8 cellular contexts compared by ENCODE assay signal in the genomic region with DNA sequence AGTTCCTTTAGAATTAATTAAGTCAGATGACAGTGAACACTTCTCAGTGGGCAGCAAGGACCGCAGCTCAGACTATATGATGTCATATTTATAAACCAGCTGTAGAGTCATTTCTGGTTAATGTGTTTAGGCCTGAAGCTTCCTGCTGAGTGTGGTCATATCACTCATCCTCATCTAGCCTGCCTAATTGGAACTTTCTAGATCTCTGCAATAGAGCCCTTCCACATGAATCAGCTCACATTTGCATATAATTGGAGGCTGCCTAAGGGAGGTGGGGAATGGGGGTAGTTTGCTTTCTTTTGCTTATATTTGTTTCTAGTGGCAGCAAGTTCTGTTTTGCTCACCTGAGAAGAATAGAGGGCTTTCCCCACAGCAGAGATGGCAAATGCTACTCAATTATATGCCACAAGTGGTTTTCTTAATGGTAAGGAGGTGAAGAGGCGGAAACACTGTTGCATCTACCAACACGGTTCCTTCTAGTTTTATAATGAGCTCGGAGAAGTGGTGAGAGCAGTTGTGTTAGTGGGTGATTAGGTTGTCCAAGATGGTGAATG.
DNase-seq lines count a peak whose midpoint lies in the region; ATAC-seq and TF ChIP-seq lines count a peak whose summit lies in the region.

No MANE protein-coding gene starts in this region.

- no peak for DNase-seq in left ventricle myocardium inferior
- no peak for DNase-seq in left ventricle myocardium superior
- DNase-seq in activated T-helper 1 cell treated with anti-CD3 and anti-CD28 coated beads, Interleukin-12 subunit alpha, Interleukin-12 subunit beta, Interleukin-2, Interleukin-4 antibody, amounts not matched to agents 30 ng/mL and 10 ng/mL and 1 ng/mL, durations not matched to agents 14 hours and 24 hours and 36 hours (ENCODE audit: low spot score): peak; percentile 14
- peak in 1 of 10 donors; percentile 51 for DNase-seq in naive thymus-derived CD8-positive, alpha-beta T cell
- no peak for DNase-seq in UCSD-AML1 (lab: John Stamatoyannopoulos, UW; ENCODE audit: unreplicated experiment)
- DNase-seq in neuronal stem cell (ENCODE audit: low spot score): no peak
- no peak for DNase-seq in ureter (ENCODE audit: low spot score)

- H2BK15ac ChIP-seq in neuronal stem cell (ENCODE audit: low read length): no peak overlapping the region

- H3K36me3 ChIP-seq in left ventricle myocardium inferior (peaks cover 20% of the 10 kb centered on the region), neuronal stem cell (replicated peaks in 1 of 2; ENCODE audit: control insufficient read depth in 2 of 2, insufficient read depth in 2 of 2, low read length in 2 of 2) (peaks cover 9 to 45% of the 10 kb centered on the region in 2 donors)

- peak overlapping the region; percentile 92 for H3K27ac Mint-ChIP-seq in activated T-helper 1 cell treated with anti-CD3 and anti-CD28 coated beads, Interleukin-12 subunit alpha, Interleukin-12 subunit beta, Interleukin-2, Interleukin-4 antibody, amounts not matched to agents 30 ng/mL and 10 ng/mL and 1 ng/mL, durations not matched to agents 14 hours and 24 hours and 36 hours
- H3K27ac Mint-ChIP-seq in naive thymus-derived CD8-positive, alpha-beta T cell: peak overlapping the region in 7 of 10 donors; percentile 4 to 91 (median 63)

- H4K8ac ChIP-seq in neuronal stem cell (ENCODE audit: low read depth, low read length): no peak overlapping the region

- no peak overlapping the region for H4K91ac ChIP-seq in neuronal stem cell (ENCODE audit: low read depth, low read length, poor library complexity)

- intact Hi-C loops in left ventricle myocardium inferior (cut with micrococcal nuclease): no loop called here
- intact Hi-C loops in left ventricle myocardium superior (cut with micrococcal nuclease): no loop called here
- intact Hi-C loops in activated T-helper 1 cell treated with anti-CD3 and anti-CD28 coated beads, Interleukin-12 subunit alpha, Interleukin-12 subunit beta, Interleukin-2, Interleukin-4 antibody, amounts not matched to agents 30 ng/mL and 10 ng/mL and 1 ng/mL, durations not matched to agents 14 hours and 24 hours and 36 hours (cut with micrococcal nuclease): loop anchor here (1.0 to 2.0 kb wide), 8 partner anchors 20 to 316 kb away; no protein-coding TSS in a partner anchor

- H3K4me3 Mint-ChIP-seq in activated T-helper 1 cell treated with anti-CD3 and anti-CD28 coated beads, Interleukin-12 subunit alpha, Interleukin-12 subunit beta, Interleukin-2, Interleukin-4 antibody, amounts not matched to agents 30 ng/mL and 10 ng/mL and 1 ng/mL, durations not matched to agents 14 hours and 24 hours and 36 hours: peak overlapping the region; percentile 30
- H3K4me3 Mint-ChIP-seq in naive thymus-derived CD8-positive, alpha-beta T cell: peak overlapping the region in 1 of 10 donors; percentile 48

- H3K27ac ChIP-seq in left ventricle myocardium inferior (replicated peaks) (peak overlapping the region; percentile 73), neuronal stem cell (replicated peaks; ENCODE audit: low read length) (no peak overlapping the region)

- no peak overlapping the region for H2AK5ac ChIP-seq in neuronal stem cell (ENCODE audit: low read depth, low read length)

- no peak overlapping the region for H2BK12ac ChIP-seq in neuronal stem cell (ENCODE audit: low read length)

- H3K9me3 ChIP-seq in left ventricle myocardium inferior (replicated peaks) (no peaks in the 10 kb centered on the region), neuronal stem cell (replicated peaks in 1 of 2; ENCODE audit: control insufficient read depth in 2 of 2, insufficient read depth in 1 of 2, low read depth in 1 of 2, low read length in 2 of 2) (peaks cover 0 to 1% of the 10 kb centered on the region in 2 donors)

- H3K27me3 Mint-ChIP-seq in activated T-helper 1 cell treated with anti-CD3 and anti-CD28 coated beads, Interleukin-12 subunit alpha, Interleukin-12 subunit beta, Interleukin-2, Interleukin-4 antibody, amounts not matched to agents 30 ng/mL and 10 ng/mL and 1 ng/mL, durations not matched to agents 14 hours and 24 hours and 36 hours (ENCODE audit: insufficient read depth): no peaks in the 10 kb centered on the region
- H3K27me3 Mint-ChIP-seq in naive thymus-derived CD8-positive, alpha-beta T cell: no peaks in the 10 kb centered on the region

- no peak overlapping the region for H3K14ac ChIP-seq in neuronal stem cell (ENCODE audit: low read length)

- H3K4me2 ChIP-seq in neuronal stem cell (ENCODE audit: insufficient read depth, low read length, poor library complexity, severe bottlenecking): no peak overlapping the region

- ATAC-seq in left ventricle myocardium superior: no peak
- peak; percentile 84 for ATAC-seq in HG02981 (IDR thresholded peaks at IDR 0.05; ENCODE audit: unreplicated experiment)
- peak in 1 of 2 donors; percentile 47 for ATAC-seq in naive thymus-derived CD8-positive, alpha-beta T cell

- no peak overlapping the region for H3K23ac ChIP-seq in neuronal stem cell (ENCODE audit: low read depth, low read length, poor library complexity)

- H3K4ac ChIP-seq in neuronal stem cell (ENCODE audit: low read length): no peak overlapping the region

- TF ChIP-seq CTCF in left ventricle myocardium inferior (IDR thresholded peaks at IDR 0.05; ENCODE audit: borderline replicate concordance): no peak

- H3K4me3 ChIP-seq in left ventricle myocardium inferior: no peak overlapping the region
- H3K4me3 ChIP-seq in neuronal stem cell (ENCODE audit: low read length in 2 of 2): no peak overlapping the region

- peaks cover 30% of the 10 kb centered on the region for H3K36me3 Mint-ChIP-seq in activated T-helper 1 cell treated with anti-CD3 and anti-CD28 coated beads, Interleukin-12 subunit alpha, Interleukin-12 subunit beta, Interleukin-2, Interleukin-4 antibody, amounts not matched to agents 30 ng/mL and 10 ng/mL and 1 ng/mL, durations not matched to agents 14 hours and 24 hours and 36 hours (ENCODE audit: low read depth)
- H3K36me3 Mint-ChIP-seq in naive thymus-derived CD8-positive, alpha-beta T cell: peaks cover 8 to 50% (median 9%) of the 10 kb centered on the region in 3 donors

- POLR2A ChIA-PET in naive thymus-derived CD8-positive, alpha-beta T cell (lab: Charles Lee): interaction anchor here (1.4 kb wide), 1 partner anchor 64 kb away, joined by 4 read pairs; no protein-coding TSS in a partner anchor

- no peak overlapping the region for H3K9ac ChIP-seq in neuronal stem cell (ENCODE audit: low read depth, low read length, poor library complexity)

- no peak overlapping the region for H2BK120ac ChIP-seq in neuronal stem cell (ENCODE audit: low read depth, low read length)

- no peak overlapping the region for H3K18ac ChIP-seq in neuronal stem cell (ENCODE audit: low read length)

- peaks cover 44% of the 10 kb centered on the region for H3K4me1 Mint-ChIP-seq in activated T-helper 1 cell treated with anti-CD3 and anti-CD28 coated beads, Interleukin-12 subunit alpha, Interleukin-12 subunit beta, Interleukin-2, Interleukin-4 antibody, amounts not matched to agents 30 ng/mL and 10 ng/mL and 1 ng/mL, durations not matched to agents 14 hours and 24 hours and 36 hours (ENCODE audit: low read depth)
- peaks cover 23 to 50% (median 47%) of the 10 kb centered on the region in 4 donors for H3K4me1 Mint-ChIP-seq in naive thymus-derived CD8-positive, alpha-beta T cell

- H3K4me1 ChIP-seq in left ventricle myocardium inferior: peaks cover 95% of the 10 kb centered on the region
- peaks cover 0 to 9% of the 10 kb centered on the region in 2 donors for H3K4me1 ChIP-seq in neuronal stem cell (ENCODE audit: control insufficient read depth in 2 of 2, insufficient read depth in 1 of 2, low read depth in 1 of 2, low read length in 2 of 2)

- WGBS in neuronal stem cell (ENCODE audit: extremely low coverage in 2 of 2, insufficient read length in 2 of 2, insufficient replicate concordance in 1 of 2), 2 donors: no CpG with 5 or more reads among the region's 4 CpGs

- no peaks in the 10 kb centered on the region for H3K27me3 ChIP-seq in left ventricle myocardium inferior (ENCODE audit: low read depth)
- H3K27me3 ChIP-seq in neuronal stem cell (ENCODE audit: control insufficient read depth in 3 of 3, insufficient read depth in 3 of 3, low read depth in 1 of 3, low read length in 3 of 3): no peaks in the 10 kb centered on the region

- no peaks in the 10 kb centered on the region for H3K9me3 Mint-ChIP-seq in activated T-helper 1 cell treated with anti-CD3 and anti-CD28 coated beads, Interleukin-12 subunit alpha, Interleukin-12 subunit beta, Interleukin-2, Interleukin-4 antibody, amounts not matched to agents 30 ng/mL and 10 ng/mL and 1 ng/mL, durations not matched to agents 14 hours and 24 hours and 36 hours
- H3K9me3 Mint-ChIP-seq in naive thymus-derived CD8-positive, alpha-beta T cell: no peaks in the 10 kb centered on the region

- no peak overlapping the region for H2BK5ac ChIP-seq in neuronal stem cell (ENCODE audit: low read length)

- no peaks in the 10 kb centered on the region for H3K79me1 ChIP-seq in neuronal stem cell (ENCODE audit: low read depth, low read length)

- no peak overlapping the region for H2AFZ ChIP-seq in neuronal stem cell (ENCODE audit: low read length)
